In the genomic region with DNA sequence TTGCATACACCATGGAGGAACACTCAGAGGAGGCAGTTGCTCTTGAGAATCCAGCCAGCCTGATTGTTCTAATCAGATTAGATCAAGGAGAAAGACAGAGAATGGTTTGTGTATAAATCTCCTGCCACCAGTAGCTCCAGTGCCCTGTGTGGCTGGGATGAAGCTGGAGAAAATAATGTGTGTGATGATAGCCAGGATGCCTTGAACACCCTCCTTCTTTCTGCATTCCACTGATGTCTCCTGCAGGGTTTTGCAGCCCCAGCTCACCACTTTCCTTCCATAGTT, we compare ENCODE assay signal across 23 cellular contexts.
"Had no signal": no experiment of that assay in that cellular context is flagged by ENCODE, and none has a peak within 500 bp of the region (broad histone marks: within the 10 kb centered on the region; RNA-seq: fewer than 3 reads in every experiment).

No MANE protein-coding gene starts in this region.

- H3K36me3 Mint-ChIP-seq: memory B cell; natural killer cell; stimulated activated naive B cell treated with anti-CD40 and anti-IgM and Interleukin-4, amounts not matched to agents 10 μg/mL and 1 μg/mL and 100 μg/mL, for 72 hours had no signal

- H3K79me2 ChIP-seq: hepatocyte had no signal

- H3K4me1 ChIP-seq: foreskin keratinocyte, gastroesophageal sphincter, heart left ventricle, prostate gland, tibial nerve, upper lobe of right lung had no signal

- DNase-seq: effector CD8-positive, alpha-beta T cell; foreskin keratinocyte; heart left ventricle; kidney; natural killer cell; stimulated activated naive B cell treated with anti-CD40 and anti-IgM and Interleukin-4, amounts not matched to agents 10 μg/mL and 1 μg/mL and 100 μg/mL, for 72 hours; upper lobe of right lung had no signal

- H3K4me2 ChIP-seq: hepatocyte, smooth muscle cell had no signal

- H3K4me3 ChIP-seq: gastroesophageal sphincter, heart left ventricle, hepatocyte, lung, prostate gland, right atrium auricular region, smooth muscle cell, thoracic aorta, tibial nerve, upper lobe of right lung had no signal

- H3K27ac ChIP-seq: epithelial cell of prostate, foreskin keratinocyte, gastroesophageal sphincter, heart left ventricle, hepatocyte, prostate gland, right atrium auricular region, thoracic aorta, tibial nerve, upper lobe of right lung had no signal

- H3K27ac Mint-ChIP-seq: dendritic cell treated with granulocyte-macrophage colony-stimulating factor and Interleukin-4, amounts not matched to agents 40 ng/mL and 50 ng/mL, for 4 days; endodermal cell; memory B cell; natural killer cell; stimulated activated naive B cell treated with anti-CD40 and anti-IgM and Interleukin-4, amounts not matched to agents 10 μg/mL and 1 μg/mL and 100 μg/mL, for 72 hours; stimulated activated naive CD8-positive, alpha-beta T cell treated with anti-CD3 and anti-CD28 coated beads, Interleukin-15, Interleukin-2, amounts not matched to agents 100 ng/mL and 50 ng/mL, for 24 hours had no signal

- H2AFZ ChIP-seq: hepatocyte had no signal

- ATAC-seq: esophagus mucosa, foreskin keratinocyte, gastroesophageal sphincter, heart left ventricle, left lobe of liver, natural killer cell, sciatic nerve, upper lobe of right lung had no signal

- H3K9me3 Mint-ChIP-seq: dendritic cell treated with granulocyte-macrophage colony-stimulating factor and Interleukin-4, amounts not matched to agents 40 ng/mL and 50 ng/mL, for 4 days; endodermal cell; memory B cell; natural killer cell; stimulated activated naive B cell treated with anti-CD40 and anti-IgM and Interleukin-4, amounts not matched to agents 10 μg/mL and 1 μg/mL and 100 μg/mL, for 72 hours; stimulated activated naive CD8-positive, alpha-beta T cell treated with anti-CD3 and anti-CD28 coated beads, Interleukin-15, Interleukin-2, amounts not matched to agents 100 ng/mL and 50 ng/mL, for 24 hours had no signal

- H3K27me3 ChIP-seq: foreskin keratinocyte, gastroesophageal sphincter, heart left ventricle, hepatocyte, right atrium auricular region, tibial nerve, upper lobe of right lung had no signal

- H3K4me3 Mint-ChIP-seq: dendritic cell treated with granulocyte-macrophage colony-stimulating factor and Interleukin-4, amounts not matched to agents 40 ng/mL and 50 ng/mL, for 4 days; endodermal cell; memory B cell; natural killer cell; stimulated activated naive B cell treated with anti-CD40 and anti-IgM and Interleukin-4, amounts not matched to agents 10 μg/mL and 1 μg/mL and 100 μg/mL, for 72 hours; stimulated activated naive CD8-positive, alpha-beta T cell treated with anti-CD3 and anti-CD28 coated beads, Interleukin-15, Interleukin-2, amounts not matched to agents 100 ng/mL and 50 ng/mL, for 24 hours had no signal

- H3K27me3 Mint-ChIP-seq: dendritic cell treated with granulocyte-macrophage colony-stimulating factor and Interleukin-4, amounts not matched to agents 40 ng/mL and 50 ng/mL, for 4 days; memory B cell had no signal

- H3K9me3 ChIP-seq: heart left ventricle, prostate gland, right atrium auricular region, thoracic aorta, tibial nerve, upper lobe of right lung had no signal

- H3K36me3 ChIP-seq: gastroesophageal sphincter, heart left ventricle, prostate gland, right atrium auricular region, upper lobe of right lung had no signal
